ENCODE assay signal across 24 cellular contexts in the genomic region with DNA sequence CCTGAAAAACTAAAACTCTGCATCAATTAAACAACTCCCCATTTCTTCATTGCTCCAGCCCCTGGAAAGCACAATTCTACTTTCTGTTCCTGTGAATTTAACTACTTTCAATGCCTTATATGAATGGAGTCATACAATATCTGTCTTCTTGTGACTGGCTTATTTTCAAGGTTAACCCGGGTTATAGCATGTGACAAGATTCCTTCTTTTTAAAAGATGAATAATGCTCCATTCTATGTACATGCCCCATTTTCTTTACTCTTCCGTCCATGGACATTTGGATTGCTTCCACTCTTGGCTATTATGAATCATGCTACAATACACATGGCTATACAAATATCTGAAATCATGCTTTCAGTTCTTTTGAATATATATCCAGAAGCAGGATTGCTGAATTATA.
"Had no signal": no experiment of that assay in that cellular context is flagged by ENCODE, and none has a peak within 500 bp of the region (broad histone marks: within the 10 kb centered on the region; RNA-seq: fewer than 3 reads in every experiment).

No MANE protein-coding gene starts in this region.

- ATAC-seq: activated CD8-positive, alpha-beta T cell treated with anti-CD3 and anti-CD28 coated beads for 36 hours; activated T-cell treated with anti-CD3 and anti-CD28 coated beads, Interleukin-2, amount 50 U/mL, for 4 hours; activated T-helper 17 cell treated with anti-CD3 and anti-CD28 coated beads, Interleukin-2, amount 50 U/mL, for 72 hours; WTC11 had no signal

- H3K36me3 ChIP-seq: brain microvascular endothelial cell, esophagus muscularis mucosa had no signal

- H3K27me3 ChIP-seq: brain microvascular endothelial cell, dorsolateral prefrontal cortex, esophagus muscularis mucosa had no signal

- DNase-seq: activated CD4-positive, alpha-beta T cell treated with anti-CD3 and anti-CD28 coated beads for 48 hours; activated CD4-positive, alpha-beta T cell treated with anti-CD3 and anti-CD28 coated beads, Interleukin-2, amount 50 U/mL, for 1 hour; activated CD4-positive, alpha-beta T cell treated with anti-CD3 and anti-CD28 coated beads, Interleukin-2, amount 50 U/mL, for 48 hours; activated CD8-positive, alpha-beta memory T cell treated with anti-CD3 and anti-CD28 coated beads for 24 hours; activated CD8-positive, alpha-beta T cell treated with anti-CD3 and anti-CD28 coated beads for 36 hours; activated effector memory CD4-positive, alpha-beta T cell treated with Interleukin-2 at 50 U/mL for 16 hours; activated gamma-delta T cell treated with Interleukin-2 at 50 U/mL for 16 hours; activated naive CD4-positive, alpha-beta T cell treated with anti-CD3 and anti-CD28 coated beads, Interleukin-2, amount 50 U/mL, for 16 hours; activated naive CD4-positive, alpha-beta T cell treated with Interleukin-2 at 50 U/mL for 16 hours; activated T-cell treated with anti-CD3 and anti-CD28 coated beads, Interleukin-2, amount 50 U/mL, for 4 hours; amniotic stem cell; anterior cingulate cortex; brain microvascular endothelial cell; dorsolateral prefrontal cortex; effector memory CD4-positive, alpha-beta T cell; endodermal cell; erythroblast; head of caudate nucleus; T-helper 2 cell had no signal

- H3K4me3 ChIP-seq: coronary artery, dorsolateral prefrontal cortex, esophagus muscularis mucosa had no signal

- H3K4me1 ChIP-seq: esophagus muscularis mucosa had no signal

- H3K27ac ChIP-seq: brain microvascular endothelial cell, coronary artery, dorsolateral prefrontal cortex, esophagus muscularis mucosa, VCaP had no signal
